In the genomic region with DNA sequence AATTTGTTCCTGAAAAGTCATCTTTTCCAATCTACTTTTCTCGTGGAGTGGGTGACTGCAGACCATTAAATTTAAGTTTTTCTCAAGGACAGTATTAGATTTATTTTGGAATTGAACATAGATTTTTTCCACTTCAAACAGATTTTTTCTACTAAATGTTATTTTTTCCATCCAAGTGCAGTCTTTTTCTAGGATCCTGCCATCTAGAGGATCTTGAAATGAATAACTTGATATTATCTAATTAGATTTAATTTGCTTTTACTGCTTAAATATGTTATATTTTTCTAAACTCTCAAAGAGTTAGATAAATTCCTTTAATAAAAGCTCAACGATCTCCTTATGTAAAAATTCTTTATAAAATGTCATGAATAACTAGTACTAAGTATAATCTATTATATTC, we compare ENCODE assay signal across 2 cellular contexts.
TF ChIP-seq lines count a peak whose summit lies in the region.

No MANE protein-coding gene starts in this region.

TF ChIP-seq in SK-N-SH, 30 proteins besides CTCF, POLR2A, EP300 and RAD21 (continued from another document):
- TF ChIP-seq, protein P1, sequence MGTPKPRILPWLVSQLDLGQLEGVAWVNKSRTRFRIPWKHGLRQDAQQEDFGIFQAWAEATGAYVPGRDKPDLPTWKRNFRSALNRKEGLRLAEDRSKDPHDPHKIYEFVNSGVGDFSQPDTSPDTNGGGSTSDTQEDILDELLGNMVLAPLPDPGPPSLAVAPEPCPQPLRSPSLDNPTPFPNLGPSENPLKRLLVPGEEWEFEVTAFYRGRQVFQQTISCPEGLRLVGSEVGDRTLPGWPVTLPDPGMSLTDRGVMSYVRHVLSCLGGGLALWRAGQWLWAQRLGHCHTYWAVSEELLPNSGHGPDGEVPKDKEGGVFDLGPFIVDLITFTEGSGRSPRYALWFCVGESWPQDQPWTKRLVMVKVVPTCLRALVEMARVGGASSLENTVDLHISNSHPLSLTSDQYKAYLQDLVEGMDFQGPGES (IDR thresholded peaks at IDR 0.05; ENCODE audit: low read depth, low read length): no peak
- TF ChIP-seq FOXM1 (IDR thresholded peaks at IDR 0.05; ENCODE audit: low read depth): no peak
- TF ChIP-seq MXI1 (IDR thresholded peaks at IDR 0.05; ENCODE audit: low read depth, low read length): no peak
- TF ChIP-seq FOXJ3 (CRISPR knock-in tag; IDR thresholded peaks at IDR 0.05): no peak
- TF ChIP-seq CHD2 (IDR thresholded peaks at IDR 0.05; ENCODE audit: low read length, partially characterized antibody): no peak
- no peak for TF ChIP-seq YY1 (IDR thresholded peaks at IDR 0.05; ENCODE audit: low read depth)

TF ChIP-seq in SK-N-SH treated with all-trans-retinoic acid at 6 μM for 48 hours, 23 proteins besides CTCF, POLR2A, EP300 and RAD21 (continued from another document):
- TF ChIP-seq, protein P2, sequence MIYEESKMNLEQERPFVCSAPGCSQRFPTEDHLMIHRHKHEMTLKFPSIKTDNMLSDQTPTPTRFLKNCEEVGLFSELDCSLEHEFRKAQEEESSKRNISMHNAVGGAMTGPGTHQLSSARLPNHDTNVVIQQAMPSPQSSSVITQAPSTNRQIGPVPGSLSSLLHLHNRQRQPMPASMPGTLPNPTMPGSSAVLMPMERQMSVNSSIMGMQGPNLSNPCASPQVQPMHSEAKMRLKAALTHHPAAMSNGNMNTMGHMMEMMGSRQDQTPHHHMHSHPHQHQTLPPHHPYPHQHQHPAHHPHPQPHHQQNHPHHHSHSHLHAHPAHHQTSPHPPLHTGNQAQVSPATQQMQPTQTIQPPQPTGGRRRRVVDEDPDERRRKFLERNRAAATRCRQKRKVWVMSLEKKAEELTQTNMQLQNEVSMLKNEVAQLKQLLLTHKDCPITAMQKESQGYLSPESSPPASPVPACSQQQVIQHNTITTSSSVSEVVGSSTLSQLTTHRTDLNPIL (CRISPR knock-in tag; IDR thresholded peaks at IDR 0.05; ENCODE audit: low read depth): no peak
- TF ChIP-seq TOX (CRISPR knock-in tag; IDR thresholded peaks at IDR 0.05; ENCODE audit: borderline replicate concordance): no peak
- no peak for TF ChIP-seq ZFP3 (CRISPR knock-in tag; IDR thresholded peaks at IDR 0.05)
- TF ChIP-seq, protein P3, sequence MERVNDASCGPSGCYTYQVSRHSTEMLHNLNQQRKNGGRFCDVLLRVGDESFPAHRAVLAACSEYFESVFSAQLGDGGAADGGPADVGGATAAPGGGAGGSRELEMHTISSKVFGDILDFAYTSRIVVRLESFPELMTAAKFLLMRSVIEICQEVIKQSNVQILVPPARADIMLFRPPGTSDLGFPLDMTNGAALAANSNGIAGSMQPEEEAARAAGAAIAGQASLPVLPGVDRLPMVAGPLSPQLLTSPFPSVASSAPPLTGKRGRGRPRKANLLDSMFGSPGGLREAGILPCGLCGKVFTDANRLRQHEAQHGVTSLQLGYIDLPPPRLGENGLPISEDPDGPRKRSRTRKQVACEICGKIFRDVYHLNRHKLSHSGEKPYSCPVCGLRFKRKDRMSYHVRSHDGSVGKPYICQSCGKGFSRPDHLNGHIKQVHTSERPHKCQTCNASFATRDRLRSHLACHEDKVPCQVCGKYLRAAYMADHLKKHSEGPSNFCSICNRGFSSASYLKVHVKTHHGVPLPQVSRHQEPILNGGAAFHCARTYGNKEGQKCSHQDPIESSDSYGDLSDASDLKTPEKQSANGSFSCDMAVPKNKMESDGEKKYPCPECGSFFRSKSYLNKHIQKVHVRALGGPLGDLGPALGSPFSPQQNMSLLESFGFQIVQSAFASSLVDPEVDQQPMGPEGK (CRISPR knock-in tag; IDR thresholded peaks at IDR 0.05; ENCODE audit: borderline replicate concordance): no peak
- TF ChIP-seq ISL1 (CRISPR knock-in tag; IDR thresholded peaks at IDR 0.05): no peak
- TF ChIP-seq ZNF8 (CRISPR knock-in tag; IDR thresholded peaks at IDR 0.05): no peak
- TF ChIP-seq CSDC2 (CRISPR knock-in tag; IDR thresholded peaks at IDR 0.05): no peak
